ENCODE assay signal across 17 cellular contexts in genomic region chr16:3798827-3799226, GRCh38.
DNase-seq lines count a peak whose midpoint lies in the region; ATAC-seq and TF ChIP-seq lines count a peak whose summit lies in the region.
"Had no signal": no experiment of that assay in that cellular context is flagged by ENCODE, and none has a peak within 500 bp of the region (broad histone marks: within the 10 kb centered on the region; RNA-seq: fewer than 3 reads in every experiment).

No MANE protein-coding gene starts in this region.

- no peaks in the 10 kb centered on the region for H3K9me3 ChIP-seq in BLaER1
- H3K9me3 ChIP-seq in upper lobe of right lung: no peaks in the 10 kb centered on the region
- H3K9me3 ChIP-seq: A549, HAP-1, Peyer's patch had no signal

- H3K4me3 ChIP-seq in BLaER1: no peak overlapping the region
- peak overlapping the region; percentile 43; the same call in 1 of the 2 replicates for H3K4me3 ChIP-seq in GM08714 (ENCODE audit: low read length)
- H3K4me3 ChIP-seq in upper lobe of right lung: no peak overlapping the region
- H3K4me3 ChIP-seq: A549, HAP-1, Peyer's patch had no signal

- no peaks in the 10 kb centered on the region for H3K9me3 Mint-ChIP-seq in effector memory CD8-positive, alpha-beta T cell

- no peak overlapping the region for H3K27ac Mint-ChIP-seq in effector memory CD8-positive, alpha-beta T cell

- no peak overlapping the region for H3K9ac ChIP-seq in BLaER1

- no peak for ATAC-seq in upper lobe of right lung
- ATAC-seq in GM19035 (IDR thresholded peaks at IDR 0.05; ENCODE audit: unreplicated experiment): no peak
- no peak for ATAC-seq in effector memory CD8-positive, alpha-beta T cell (replicated peaks)
- ATAC-seq: A549, SK-N-SH treated with all-trans-retinoic acid at 6 μM for 48 hours had no signal

- TF ChIP-seq CTCF in upper lobe of right lung (IDR thresholded peaks at IDR 0.05): no peak

- H3K4me2 ChIP-seq in BLaER1: peak overlapping the region; percentile 36; the same call in 1 of the 2 replicates
- H3K4me2 ChIP-seq: A549 had no signal

- intact Hi-C loops in upper lobe of right lung (cut with DNase I): no loop called here

- H3K4me1 Mint-ChIP-seq in effector memory CD8-positive, alpha-beta T cell (ENCODE audit: low read depth in 2 of 2): peaks cover 43 to 56% of the 10 kb centered on the region in 2 donors

- H3K27me3 ChIP-seq in BLaER1 (no peaks in the 10 kb centered on the region), upper lobe of right lung (no peaks in the 10 kb centered on the region)
- H3K27me3 ChIP-seq: Peyer's patch had no signal

- no peaks in the 10 kb centered on the region for H3K27me3 Mint-ChIP-seq in effector memory CD8-positive, alpha-beta T cell

- H3K36me3 Mint-ChIP-seq in effector memory CD8-positive, alpha-beta T cell (ENCODE audit: insufficient read depth): peaks cover 10% of the 10 kb centered on the region

- H3K4me1 ChIP-seq in BLaER1 (peaks cover 44% of the 10 kb centered on the region), upper lobe of right lung (peaks cover 26% of the 10 kb centered on the region)
- H3K4me1 ChIP-seq: A549 had no signal

- H3K4me3 Mint-ChIP-seq in effector memory CD8-positive, alpha-beta T cell: no peak overlapping the region

- H3K27ac ChIP-seq in BLaER1: no peak overlapping the region
- no peak overlapping the region for H3K27ac ChIP-seq in upper lobe of right lung
- H3K27ac ChIP-seq: A549, Peyer's patch had no signal

- H3K36me3 ChIP-seq in BLaER1: peaks cover 45% of the 10 kb centered on the region
- no peaks in the 10 kb centered on the region for H3K36me3 ChIP-seq in upper lobe of right lung
- H3K36me3 ChIP-seq: Peyer's patch had no signal

- H4K20me1 ChIP-seq in BLaER1: peaks cover 99% of the 10 kb centered on the region

- DNase-seq in MV-4-11 (lab: John Stamatoyannopoulos, UW) (peak; percentile 71), germinal center (ENCODE audit: low spot score) (peak; percentile 24), upper lobe of right lung (no peak), medulla oblongata (ENCODE audit: extremely low spot score) (no peak)
- DNase-seq in effector memory CD8-positive, alpha-beta T cell: no peak
- DNase-seq: NCI-H1105 treated with DMSO at 0.1 percent for 48 hours, NCI-H187, NCI-H446, NCI-H748 treated with DMSO at 0.1 percent for 48 hours, SHP77 had no signal

Comparison
In these comparisons a context has a peak if more than half of its experiments do, and no peak if none do; other contexts are left out.
1. DNase-seq: peak in MV-4-11 (single experiment) and germinal center (single experiment); none in upper lobe of right lung (single experiment), effector memory CD8-positive, alpha-beta T cell (0 of 3) and medulla oblongata (single experiment).